In genomic region chr15:82539690-82540054, GRCh38 we compare ENCODE assay signal across 9 cellular contexts. TPM values are rescaled to one million over a fixed set of nuclear protein-coding genes. Genes with fewer than 3 reads are reported as not detected.
DNase-seq lines count a peak whose midpoint lies in the region; ATAC-seq, FAIRE-seq and TF ChIP-seq lines count a peak whose summit lies in the region.
"Had no signal": no experiment of that assay in that cellular context is flagged by ENCODE, and none has a peak within 500 bp of the region (broad histone marks: within the 10 kb centered on the region; RNA-seq: fewer than 3 reads in every experiment).

No MANE protein-coding gene starts in this region.

- no peaks in the 10 kb centered on the region for H3K9me3 Mint-ChIP-seq in activated T-cell treated with anti-CD3 and anti-CD28 coated beads, Interleukin-2, amount 50 U/mL, for 24 hours
- no peaks in the 10 kb centered on the region for H3K9me3 Mint-ChIP-seq in activated T-helper 17 cell treated with anti-CD3 and anti-CD28 coated beads, Interleukin-2, amount 50 U/mL, for 72 hours

- H3K27me3 ChIP-seq in hepatocyte: no peaks in the 10 kb centered on the region
- no peaks in the 10 kb centered on the region for H3K27me3 ChIP-seq in small intestine (ENCODE audit: control insufficient read depth in 2 of 2, insufficient read depth in 2 of 2, low read length in 2 of 2)

- peaks cover under 1% of the 10 kb centered on the region for H3K36me3 ChIP-seq in hepatocyte (replicated peaks; ENCODE audit: insufficient read depth, low read depth)
- peaks cover 17 to 19% of the 10 kb centered on the region in 2 donors for H3K36me3 ChIP-seq in small intestine (ENCODE audit: control insufficient read depth in 2 of 2, insufficient read depth in 2 of 2, low read length in 2 of 2)

- FAIRE-seq in small intestine (lab: Jason Lieb, UNC): no peak
- FAIRE-seq: G401.6 had no signal

- H2AFZ ChIP-seq in hepatocyte: peak overlapping the region; percentile 63

- no peaks in the 10 kb centered on the region for H3K27me3 Mint-ChIP-seq in activated T-cell treated with anti-CD3 and anti-CD28 coated beads, Interleukin-2, amount 50 U/mL, for 24 hours
- no peaks in the 10 kb centered on the region for H3K27me3 Mint-ChIP-seq in activated T-helper 17 cell treated with anti-CD3 and anti-CD28 coated beads, Interleukin-2, amount 50 U/mL, for 72 hours

- H3K4me3 Mint-ChIP-seq in activated T-cell treated with anti-CD3 and anti-CD28 coated beads, Interleukin-2, amount 50 U/mL, for 24 hours: peak overlapping the region; percentile 99
- H3K4me3 Mint-ChIP-seq in activated T-helper 17 cell treated with anti-CD3 and anti-CD28 coated beads, Interleukin-2, amount 50 U/mL, for 72 hours: peak overlapping the region; percentile 99

- no peak for ATAC-seq in activated T-helper 17 cell treated with anti-CD3 and anti-CD28 coated beads, Interleukin-2, amount 50 U/mL, for 72 hours (replicated peaks)
- no peak for ATAC-seq in GM21529 (IDR thresholded peaks at IDR 0.05; ENCODE audit: unreplicated experiment)

- peaks cover 64% of the 10 kb centered on the region for H3K36me3 Mint-ChIP-seq in activated T-cell treated with anti-CD3 and anti-CD28 coated beads, Interleukin-2, amount 50 U/mL, for 24 hours (ENCODE audit: low read depth)
- H3K36me3 Mint-ChIP-seq in activated T-helper 17 cell treated with anti-CD3 and anti-CD28 coated beads, Interleukin-2, amount 50 U/mL, for 72 hours (ENCODE audit: low read depth): peaks cover 65% of the 10 kb centered on the region

- H3K4me3 ChIP-seq in hepatocyte (peak overlapping the region; percentile 94), small intestine (ENCODE audit: low read depth in 1 of 2, low read length in 2 of 2) (peak overlapping the region; percentile 65 to 68)

- DNase-seq in activated T-cell treated with anti-CD3 and anti-CD28 coated beads, Interleukin-2, amount 50 U/mL, for 24 hours: no peak
- DNase-seq in activated T-cell treated with anti-CD3 and anti-CD28 coated beads, Interleukin-2, amount 50 U/mL, for 48 hours: no peak
- DNase-seq in hepatocyte (ENCODE audit: low spot score): peak; percentile 30
- peak; percentile 53 for DNase-seq in small intestine
- no peak for DNase-seq in superior temporal gyrus (ENCODE audit: extremely low spot score)
- no peak for DNase-seq in stimulated activated CD4-positive, alpha-beta T cell treated with anti-CD3 and anti-CD28 coated beads, Interleukin-12 subunit alpha, Interleukin-12 subunit beta, amount 100 ng/mL, for 4 hours

- peak overlapping the region; percentile 98 for H3K27ac Mint-ChIP-seq in activated T-cell treated with anti-CD3 and anti-CD28 coated beads, Interleukin-2, amount 50 U/mL, for 24 hours
- H3K27ac Mint-ChIP-seq in activated T-helper 17 cell treated with anti-CD3 and anti-CD28 coated beads, Interleukin-2, amount 50 U/mL, for 72 hours: peak overlapping the region; percentile 98

- H3K4me2 ChIP-seq in hepatocyte: peak overlapping the region; percentile 83

- H3K4me1 ChIP-seq in hepatocyte (ENCODE audit: insufficient read depth): peaks cover 14% of the 10 kb centered on the region
- H3K4me1 ChIP-seq in small intestine (ENCODE audit: control insufficient read depth in 2 of 2, insufficient read depth in 1 of 2, low read depth in 1 of 2, low read length in 1 of 2): peaks cover 0 to 5% of the 10 kb centered on the region in 2 donors

- peaks cover 34% of the 10 kb centered on the region for H3K79me2 ChIP-seq in hepatocyte

- WGBS in hepatocyte (ENCODE audit: low lambda C conversion rate, missing lambda C conversion rate): 2% methylated on average over 21 of the region's 23 CpGs
- WGBS in small intestine, 3 donors: 0% methylated on average over 23 of the region's 23 CpGs

- peaks cover 34% of the 10 kb centered on the region for H3K4me1 Mint-ChIP-seq in activated T-cell treated with anti-CD3 and anti-CD28 coated beads, Interleukin-2, amount 50 U/mL, for 24 hours (ENCODE audit: low read depth)
- H3K4me1 Mint-ChIP-seq in activated T-helper 17 cell treated with anti-CD3 and anti-CD28 coated beads, Interleukin-2, amount 50 U/mL, for 72 hours: peaks cover 18% of the 10 kb centered on the region

- H3K9me2 ChIP-seq in hepatocyte (replicated peaks; ENCODE audit: insufficient read depth): no peaks in the 10 kb centered on the region

- no peak for TF ChIP-seq CTCF in hepatocyte (IDR thresholded peaks at IDR 0.05; ENCODE audit: poor library complexity)

- peak overlapping the region; percentile 91 for H3K27ac ChIP-seq in hepatocyte
- peak overlapping the region; percentile 27 to 85 for H3K27ac ChIP-seq in small intestine (ENCODE audit: low read depth in 1 of 2, low read length in 1 of 2)

- H3K9me3 ChIP-seq in hepatocyte (ENCODE audit: low read depth) (no peaks in the 10 kb centered on the region), small intestine (ENCODE audit: control insufficient read depth, low read depth) (no peaks in the 10 kb centered on the region)

- peaks cover 37% of the 10 kb centered on the region for H4K20me1 ChIP-seq in hepatocyte (ENCODE audit: insufficient read depth, poor library complexity, severe bottlenecking)

RNA-seq across cellular contexts. Expression of gene RPS17, which starts 0.6 kb away (rescaled TPM):
- total RNA-seq in activated T-helper 17 cell treated with anti-CD3 and anti-CD28 coated beads, Interleukin-2, amount 50 U/mL, for 72 hours: 1,000 to 10,000 TPM; 2,918 to 3,433 TPM
- total RNA-seq in hepatocyte: 2,046 and 2,748 TPM in 2 replicates
- polyA plus RNA-seq in hepatocyte (453 and 501 TPM in 2 replicates), small intestine (1,000 to 10,000 TPM; 1,800 to 5,833 (median 3,687) TPM)

Comparison
In these comparisons a context has a peak if more than half of its experiments do, and no peak if none do; other contexts are left out.
1. DNase-seq: peak in hepatocyte (single experiment) and small intestine (single experiment); none in activated T-cell treated with anti-CD3 and anti-CD28 coated beads, Interleukin-2, amount 50 U/mL, for 24 hours (single experiment), activated T-cell treated with anti-CD3 and anti-CD28 coated beads, Interleukin-2, amount 50 U/mL, for 48 hours (0 of 2), superior temporal gyrus (single experiment) and stimulated activated CD4-positive, alpha-beta T cell treated with anti-CD3 and anti-CD28 coated beads, Interleukin-12 subunit alpha, Interleukin-12 subunit beta, amount 100 ng/mL, for 4 hours (single experiment).